26 cellular contexts compared by ENCODE assay signal in the genomic region with DNA sequence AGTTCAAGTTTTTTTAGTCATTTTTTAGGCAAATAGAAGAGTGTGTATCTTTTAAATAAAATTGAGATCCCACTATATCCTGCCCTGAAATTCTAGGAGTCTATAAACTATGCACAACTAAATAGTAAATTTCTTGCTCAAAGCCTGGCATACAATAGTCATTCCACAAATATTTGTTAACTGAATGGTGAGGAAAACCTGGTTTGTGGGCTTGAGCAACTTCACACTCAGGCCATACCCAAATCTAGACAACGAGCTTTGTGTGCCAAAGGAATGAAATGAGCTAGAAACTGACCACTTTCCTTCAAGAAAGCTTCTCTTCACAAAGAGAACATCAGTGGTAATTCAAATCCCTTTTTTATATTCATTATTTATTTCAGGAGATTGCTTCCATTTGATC. TPM values are rescaled to one million over a fixed set of nuclear protein-coding genes. Genes with fewer than 3 reads are reported as not detected.
DNase-seq lines count a peak whose midpoint lies in the region; ATAC-seq, FAIRE-seq and TF ChIP-seq lines count a peak whose summit lies in the region.
"Had no signal": no experiment of that assay in that cellular context is flagged by ENCODE, and none has a peak within 500 bp of the region (broad histone marks: within the 10 kb centered on the region; RNA-seq: fewer than 3 reads in every experiment).

No MANE protein-coding gene starts in this region.

- H3K4me3 ChIP-seq in mammary epithelial cell (replicated peaks in 1 of 3; ENCODE audit: insufficient read depth in 1 of 3, low read depth in 2 of 3, low read length in 3 of 3) (no peak overlapping the region), psoas muscle (no peak overlapping the region), HepG2 (replicated peaks in 1 of 3; ENCODE audit: insufficient read depth in 1 of 3, low read depth in 2 of 3, low read length in 3 of 3) (no peak overlapping the region)
- H3K4me3 ChIP-seq: gastroesophageal sphincter, mucosa of descending colon, Peyer's patch, right lobe of liver, thyroid gland had no signal

- no peak for TF ChIP-seq RAD21 in HepG2 (CRISPR knock-in tag; IDR thresholded peaks at IDR 0.05)

- no peaks in the 10 kb centered on the region for H4K20me1 ChIP-seq in mammary epithelial cell (ENCODE audit: insufficient read depth, low read length)
- H4K20me1 ChIP-seq in HepG2 (ENCODE audit: insufficient read depth, low read length), result no peaks in the 10 kb centered on the region

- H3K9me3 ChIP-seq in mammary epithelial cell (replicated peaks; ENCODE audit: insufficient read depth, low read length) (no peaks in the 10 kb centered on the region), psoas muscle (no peaks in the 10 kb centered on the region), HepG2 (ENCODE audit: low read length) (no peaks in the 10 kb centered on the region)
- H3K9me3 ChIP-seq: gastroesophageal sphincter, mucosa of descending colon, Peyer's patch, right lobe of liver, thyroid gland had no signal

- BruUV-seq in mammary epithelial cell (replicated peaks; lab: Mats Ljungman, UMichigan), result no TSS peak
- no TSS peak for BruUV-seq in HepG2 (replicated peaks; lab: Mats Ljungman, UMichigan)

- dilution Hi-C loops in mammary epithelial cell (cut with HindIII; ENCODE audit: low sequenced_read_pairs), result no loop called here

- H3K9ac ChIP-seq in mammary epithelial cell (ENCODE audit: insufficient read depth, low read length) (no peak overlapping the region), HepG2 (ENCODE audit: insufficient read depth, low read depth, low read length) (no peak overlapping the region)

- peaks cover 80% of the 10 kb centered on the region for H3K79me2 ChIP-seq in mammary epithelial cell (ENCODE audit: insufficient read depth, low read length)
- H3K79me2 ChIP-seq in HepG2 (ENCODE audit: insufficient read depth, low read length), result no peaks in the 10 kb centered on the region

- H2AFZ ChIP-seq in mammary epithelial cell (ENCODE audit: low read depth, low read length) (no peak overlapping the region), HepG2 (ENCODE audit: low read length) (no peak overlapping the region)

- TF ChIP-seq EP300 in HepG2 (IDR thresholded peaks at IDR 0.05; ENCODE audit: low read depth in 2 of 2, low read length in 2 of 2) (no peak), HepG2 (CRISPR knock-in tag; IDR thresholded peaks at IDR 0.05; ENCODE audit: borderline replicate concordance) (no peak)

- no peak for FAIRE-seq in HepG2 (lab: Jason Lieb, UNC)
- FAIRE-seq: islet of Langerhans, TTC549 had no signal

- CTCF ChIA-PET in mammary epithelial cell (lab: Charles Lee; ENCODE audit: low non-redundant PET) (no interaction called here), HepG2 (lab: Yijun Ruan, JAX; ENCODE audit: low intra/inter-chr PET ratio, low total read pairs) (no interaction called here)

- no peaks in the 10 kb centered on the region for H3K27me3 ChIP-seq in mammary epithelial cell (ENCODE audit: insufficient read depth, low read length)
- H3K27me3 ChIP-seq in psoas muscle (ENCODE audit: insufficient read depth in 3 of 3, low read length in 2 of 3), result no peaks in the 10 kb centered on the region
- no peaks in the 10 kb centered on the region for H3K27me3 ChIP-seq in HepG2 (ENCODE audit: control insufficient read depth in 1 of 2, insufficient read depth in 2 of 2, low read length in 2 of 2)
- H3K27me3 ChIP-seq: gastroesophageal sphincter, Peyer's patch, right lobe of liver, thyroid gland had no signal

- intact Hi-C loops in mammary epithelial cell (cut with micrococcal nuclease) (no loop called here), psoas muscle (cut with DNase I) (no loop called here), HepG2 (cut with micrococcal nuclease; ENCODE audit: unreplicated experiment) (no loop called here)

- ATAC-seq in HG03025 (IDR thresholded peaks at IDR 0.05; ENCODE audit: low FRiP score, unreplicated experiment) (no peak), psoas muscle (no peak), HepG2 (no peak)
- ATAC-seq: activated CD4-positive, alpha-beta T cell treated with anti-CD3 and anti-CD28 coated beads for 36 hours; activated T-cell treated with anti-CD3 and anti-CD28 coated beads, Interleukin-2, amount 50 U/mL, for 4 hours; gastroesophageal sphincter; mucosa of descending colon; right lobe of liver; stimulated activated naive CD8-positive, alpha-beta T cell treated with anti-CD3 and anti-CD28 coated beads, Interleukin-15, amount 100 ng/mL, for 72 hours had no signal

- in situ Hi-C loops in mammary epithelial cell (cut with MboI; ENCODE audit: low sequenced_read_pairs in 2 of 2), result no loop called here
- in situ Hi-C loops in HepG2 (cut with HindIII; ENCODE audit: extremely low pct_ligation_motif_present, low pct_unique_long_range_greater_than_20kb), result no loop called here

- DNase-seq in EL (peak; percentile 63), NCI-H226 (peak; percentile 74), mammary epithelial cell (peak; percentile 59), iris pigment epithelial cell (ENCODE audit: low read depth) (peak; percentile 72), psoas muscle (no peak), DMS 273 (lab: John Stamatoyannopoulos, UW; ENCODE audit: unreplicated experiment) (no peak), HepG2 (ENCODE audit: low spot score) (no peak)
- DNase-seq: activated CD4-positive, alpha-beta T cell treated with anti-CD3 and anti-CD28 coated beads for 36 hours; activated naive CD4-positive, alpha-beta T cell treated with anti-CD3 and anti-CD28 coated beads for 36 hours; activated T-cell treated with anti-CD3 and anti-CD28 coated beads, Interleukin-2, amount 50 U/mL, for 4 hours; cerebellar nuclear complex; KG1; mucosa of descending colon; MV-4-11; NCI-H510A treated with DMSO at 0.1 percent for 48 hours; NK-92 treated with Interleukin-12 subunit alpha and Interleukin-12 subunit beta, amount 100 ng/mL, for 24 hours; Peyer's patch; right lobe of liver; stimulated activated naive CD8-positive, alpha-beta T cell treated with anti-CD3 and anti-CD28 coated beads, Interleukin-15, amount 100 ng/mL, for 72 hours; T-helper 1 cell; thyroid gland had no signal

- TF ChIP-seq CTCF in mammary epithelial cell (conservative IDR thresholded peaks at IDR 0.05 in 1 of 2, IDR thresholded peaks at IDR 0.05 in 1 of 2; ENCODE audit: extremely low read depth in 1 of 2, insufficient read depth in 1 of 2, low read depth in 1 of 2, low read length in 2 of 2) (no peak), psoas muscle (IDR thresholded peaks at IDR 0.05) (no peak), HepG2 (CRISPR knock-in tag; IDR thresholded peaks at IDR 0.05) (no peak)

- no peak for TF ChIP-seq POLR2A in HepG2 (IDR thresholded peaks at IDR 0.05; ENCODE audit: insufficient read depth in 1 of 2, low read depth in 2 of 2, low read length in 2 of 2)

- H3K36me3 ChIP-seq in mammary epithelial cell (ENCODE audit: insufficient read depth, low read length) (peaks cover 16% of the 10 kb centered on the region), psoas muscle (ENCODE audit: insufficient read depth in 1 of 2, low read depth in 1 of 2) (peaks cover 2 to 33% of the 10 kb centered on the region in 2 donors), HepG2 (replicated peaks in 1 of 2; ENCODE audit: control insufficient read depth in 1 of 2, insufficient read depth in 2 of 2, low read length in 2 of 2) (no peaks in the 10 kb centered on the region)
- H3K36me3 ChIP-seq: gastroesophageal sphincter, Peyer's patch, right lobe of liver, thyroid gland had no signal

- H3K4me2 ChIP-seq in mammary epithelial cell (ENCODE audit: insufficient read depth, low read depth, low read length) (peak overlapping the region; percentile 44), HepG2 (ENCODE audit: low read depth, low read length) (no peak overlapping the region)

- H3K4me1 ChIP-seq in mammary epithelial cell (ENCODE audit: insufficient read depth, low read length), result peaks cover 71% of the 10 kb centered on the region
- H3K4me1 ChIP-seq in psoas muscle, result peaks cover 20% of the 10 kb centered on the region
- H3K4me1 ChIP-seq in HepG2 (ENCODE audit: insufficient read depth, low read length), result peaks cover 8% of the 10 kb centered on the region; the same call in 1 of the 2 replicates
- H3K4me1 ChIP-seq: Peyer's patch, right lobe of liver had no signal

- POLR2A ChIA-PET in HepG2 (lab: Yijun Ruan, JAX), result no interaction called here

- H3K27ac ChIP-seq in mammary epithelial cell (ENCODE audit: insufficient read depth, low read depth, low read length), result peak overlapping the region; percentile 59
- no peak overlapping the region for H3K27ac ChIP-seq in psoas muscle
- H3K27ac ChIP-seq in HepG2 (ENCODE audit: extremely low read length, insufficient read depth, low read length), result no peak overlapping the region
- H3K27ac ChIP-seq: gastroesophageal sphincter, Peyer's patch, right lobe of liver, thyroid gland had no signal

- WGBS in mammary epithelial cell (ENCODE audit: low coverage, missing lambda C conversion rate), result 0% methylated on average over 1 of the region's 1 CpG
- 37 to 74% (median 57%) methylated on average over 1 of the region's 1 CpG for WGBS in psoas muscle, 3 donors
- WGBS in HepG2 (ENCODE audit: low lambda C conversion rate), result 0% methylated on average over 1 of the region's 1 CpG

RNA-seq across cellular contexts. Expression of gene AMOTL1, which starts 39.6 kb away (rescaled TPM):
- total RNA-seq in mammary epithelial cell (100 to 1,000 TPM; 181 to 201 TPM), psoas muscle (100 to 1,000 TPM; 225 to 355 (median 292) TPM), HepG2 (2016; rRNA removed; fragmentation: Illumina TruSeq; extraction: Trizol) (0.20 and 0.24 TPM in 2 replicates)
- polyA plus RNA-seq in mammary epithelial cell (87.4 TPM), psoas muscle (100 to 1,000 TPM in 1 of 3 donors, 10 to 100 TPM in 2; 46.5 to 162 (median 91.8) TPM), HepG2 (2011; rRNA removed) (0.01 and 0.03 TPM in 2 replicates)
- 304 TPM for polyA minus RNA-seq in mammary epithelial cell
- total RNA-seq in HepG2 (2016; cell fraction: cytosol; rRNA removed; fragmentation: Illumina TruSeq; extraction: Trizol; ENCODE audit: low read depth), result under 0.01 TPM in 2 replicates
- 0.07 and 0.19 TPM in 2 replicates for total RNA-seq in HepG2 (2016; cell fraction: insoluble cytoplasmic fraction; rRNA removed; fragmentation: Illumina TruSeq; extraction: Trizol)
- total RNA-seq in HepG2 (2016; cell fraction: membrane; rRNA removed; fragmentation: Illumina TruSeq; extraction: Trizol), result 0.03 TPM in 2 replicates
- total RNA-seq in HepG2 (2016; cell fraction: nucleus; rRNA removed; fragmentation: Illumina TruSeq; extraction: Trizol), result 0.06 and 0.22 TPM in 2 replicates
- 0.03 and 0.06 TPM in 2 replicates for polyA plus RNA-seq in HepG2 (2011; cell fraction: cytosol; rRNA removed)
- polyA plus RNA-seq in HepG2 (2011; cell fraction: nucleus; rRNA removed), result 0.05 TPM in 2 replicates
- 0.03 TPM in 2 replicates for polyA plus RNA-seq in HepG2 (2012)
- not detected in 2 replicates for polyA plus RNA-seq in HepG2 (2016; cell fraction: cytosol; fragmentation: Illumina TruSeq; extraction: Trizol; ENCODE audit: low read depth)
- 0.04 and 0.26 TPM in 2 replicates for polyA plus RNA-seq in HepG2 (2016; cell fraction: insoluble cytoplasmic fraction; fragmentation: Illumina TruSeq; extraction: Trizol; ENCODE audit: low read depth)
- polyA plus RNA-seq in HepG2 (2016; cell fraction: membrane; fragmentation: Illumina TruSeq; extraction: Trizol; ENCODE audit: low read depth), result 0.02 TPM in 2 replicates
- 0.05 and 0.31 TPM in 2 replicates for polyA plus RNA-seq in HepG2 (2016; cell fraction: nucleus; fragmentation: Illumina TruSeq; extraction: Trizol; ENCODE audit: insufficient read depth, low read depth)
- polyA minus RNA-seq in HepG2 (2011; rRNA and poly(A)+ RNA removed; ENCODE audit: low replicate concordance), result 0.10 and 17.0 TPM in 2 replicates
- polyA minus RNA-seq in HepG2 (2011; cell fraction: cytosol; rRNA and poly(A)+ RNA removed), result 0.10 and 0.53 TPM in 2 replicates
- 0.12 and 0.26 TPM in 2 replicates for polyA minus RNA-seq in HepG2 (2011; cell fraction: nucleus; rRNA and poly(A)+ RNA removed)
- total RNA-seq: HT-29 had no signal

Comparison
In these comparisons a context has a peak if more than half of its experiments do, and no peak if none do; other contexts are left out.
1. DNase-seq: peak in EL (single experiment), NCI-H226 (single experiment), mammary epithelial cell (single experiment) and iris pigment epithelial cell (single experiment); none in psoas muscle (0 of 2), DMS 273 (single experiment) and HepG2 (single experiment).
2. RNA of gene AMOTL1, which starts 39.6 kb away (total RNA-seq): 225 to 355 TPM in psoas muscle and 181 to 201 TPM in mammary epithelial cell; under 0.01 to 0.24 TPM in HepG2; every median in the first group is over 100 times any median in the second.